10 cellular contexts compared by ENCODE assay signal in the genomic region with DNA sequence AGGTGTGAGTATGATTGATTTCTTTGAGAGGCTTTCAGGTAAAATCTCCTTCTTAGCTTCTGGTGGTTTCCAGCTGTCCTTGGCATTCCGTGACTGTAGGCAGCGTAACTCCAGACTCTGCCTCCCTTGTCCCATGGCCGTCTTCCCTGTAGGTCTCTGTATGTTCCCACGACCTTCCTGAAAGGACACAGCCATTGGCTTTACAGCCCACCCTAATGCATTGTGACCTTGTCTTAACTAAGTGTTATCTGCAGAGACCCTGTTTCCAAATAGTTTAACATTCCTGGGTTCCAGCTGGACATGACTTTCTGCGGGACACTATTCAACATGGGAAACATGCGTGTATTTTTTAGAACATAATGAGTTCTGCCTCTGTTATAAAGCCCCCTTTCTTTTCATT. TPM values are rescaled to one million over a fixed set of nuclear protein-coding genes. Genes with fewer than 3 reads are reported as not detected.
DNase-seq lines count a peak whose midpoint lies in the region; ATAC-seq, FAIRE-seq and TF ChIP-seq lines count a peak whose summit lies in the region.
"Not testable (repeated sequence)": the region's sequence is repeated elsewhere in the genome, so short reads cannot be mapped to it uniquely, and the experiment has no call there.
"Had no signal": no experiment of that assay in that cellular context is flagged by ENCODE, and none has a peak within 500 bp of the region (broad histone marks: within the 10 kb centered on the region; RNA-seq: fewer than 3 reads in every experiment).

No MANE protein-coding gene starts in this region.

- peak; percentile 9 for FAIRE-seq in GM12891 (lab: Jason Lieb, UNC)

- not testable (repeated sequence) for H3K4me1 Mint-ChIP-seq in T-helper 17 cell; activated naive CD8-positive, alpha-beta T cell treated with anti-CD3 and anti-CD28 coated beads, Interleukin-2, amount 10 ng/mL, durations not matched to agents 7 days and 5 days; glutamatergic neuron (ENCODE audit: low read depth, unreplicated experiment)
- H3K4me1 Mint-ChIP-seq in activated T-cell treated with anti-CD3 and anti-CD28 coated beads, Interleukin-2, amount 50 U/mL, for 72 hours (ENCODE audit: low read depth): peaks cover 12% of the 10 kb centered on the region
- peaks cover 5 to 16% (median 10%) of the 10 kb centered on the region in 7 donors for H3K4me1 Mint-ChIP-seq in naive thymus-derived CD4-positive, alpha-beta T cell

- not testable (repeated sequence) for H3K4me1 ChIP-seq in naive thymus-derived CD4-positive, alpha-beta T cell (ENCODE audit: control insufficient read depth in 2 of 2, insufficient read depth in 2 of 2, low read length in 2 of 2)

- not testable (repeated sequence) for DNase-seq in GM12891 (ENCODE audit: insufficient read length, low spot score); T-helper 17 cell; activated T-cell treated with anti-CD3 and anti-CD28 coated beads, Interleukin-2, amount 50 U/mL, for 72 hours; activated naive CD8-positive, alpha-beta T cell treated with anti-CD3 and anti-CD28 coated beads, Interleukin-2, amount 10 ng/mL, durations not matched to agents 7 days and 5 days; glutamatergic neuron; naive thymus-derived CD4-positive, alpha-beta T cell
- peak; percentile 1 for DNase-seq in retina

- intact Hi-C loops in naive thymus-derived CD4-positive, alpha-beta T cell (cut with micrococcal nuclease): not testable (repeated sequence)

- H3K27ac ChIP-seq in naive thymus-derived CD4-positive, alpha-beta T cell (ENCODE audit: low read depth, low read length): not testable (repeated sequence)

- not testable (repeated sequence) for H3K9me3 Mint-ChIP-seq in activated T-cell treated with anti-CD3 and anti-CD28 coated beads, Interleukin-2, amount 50 U/mL, for 72 hours; activated naive CD8-positive, alpha-beta T cell treated with anti-CD3 and anti-CD28 coated beads, Interleukin-2, amount 10 ng/mL, durations not matched to agents 7 days and 5 days; glutamatergic neuron (ENCODE audit: unreplicated experiment); naive thymus-derived CD4-positive, alpha-beta T cell

- not testable (repeated sequence) for H3K4me3 Mint-ChIP-seq in T-helper 17 cell
- peak overlapping the region; percentile 58 to 79 for H3K4me3 Mint-ChIP-seq in activated T-cell treated with anti-CD3 and anti-CD28 coated beads, Interleukin-2, amount 50 U/mL, for 72 hours
- peak overlapping the region; percentile 92 for H3K4me3 Mint-ChIP-seq in activated naive CD8-positive, alpha-beta T cell treated with anti-CD3 and anti-CD28 coated beads, Interleukin-2, amount 10 ng/mL, durations not matched to agents 7 days and 5 days
- H3K4me3 Mint-ChIP-seq in glutamatergic neuron (ENCODE audit: unreplicated experiment): peak overlapping the region; percentile 44
- peak overlapping the region in 9 of 10 donors; percentile 37 to 88 (median 68) for H3K4me3 Mint-ChIP-seq in naive thymus-derived CD4-positive, alpha-beta T cell

- H3K36me3 Mint-ChIP-seq in T-helper 17 cell (ENCODE audit: low read depth); activated T-cell treated with anti-CD3 and anti-CD28 coated beads, Interleukin-2, amount 50 U/mL, for 72 hours (ENCODE audit: insufficient read depth in 2 of 2); activated naive CD8-positive, alpha-beta T cell treated with anti-CD3 and anti-CD28 coated beads, Interleukin-2, amount 10 ng/mL, durations not matched to agents 7 days and 5 days; glutamatergic neuron (ENCODE audit: unreplicated experiment); naive thymus-derived CD4-positive, alpha-beta T cell: not testable (repeated sequence)

- not testable (repeated sequence) for TF ChIP-seq CTCF in glutamatergic neuron (IDR thresholded peaks at IDR 0.05; ENCODE audit: partially characterized antibody, unreplicated experiment)

- H3K4me3 ChIP-seq in naive thymus-derived CD4-positive, alpha-beta T cell (ENCODE audit: low read length): not testable (repeated sequence)

- H3K27me3 Mint-ChIP-seq in T-helper 17 cell; activated T-cell treated with anti-CD3 and anti-CD28 coated beads, Interleukin-2, amount 50 U/mL, for 72 hours (ENCODE audit: low read depth); activated naive CD8-positive, alpha-beta T cell treated with anti-CD3 and anti-CD28 coated beads, Interleukin-2, amount 10 ng/mL, durations not matched to agents 7 days and 5 days; glutamatergic neuron (ENCODE audit: unreplicated experiment); naive thymus-derived CD4-positive, alpha-beta T cell: not testable (repeated sequence)

- ATAC-seq in T-helper 17 cell; activated T-cell treated with anti-CD3 and anti-CD28 coated beads, Interleukin-2, amount 50 U/mL, for 72 hours (replicated peaks in 1 of 2); activated naive CD8-positive, alpha-beta T cell treated with anti-CD3 and anti-CD28 coated beads, Interleukin-2, amount 10 ng/mL, durations not matched to agents 7 days and 5 days (ENCODE audit: low read depth); naive thymus-derived CD4-positive, alpha-beta T cell: not testable (repeated sequence)

- not testable (repeated sequence) for H3K9me3 ChIP-seq in T-helper 17 cell (ENCODE audit: control insufficient read depth, low read length, poor library complexity, severe bottlenecking); naive thymus-derived CD4-positive, alpha-beta T cell (ENCODE audit: control insufficient read depth in 2 of 3, low read length in 3 of 3)

- H3K27me3 ChIP-seq in naive thymus-derived CD4-positive, alpha-beta T cell (ENCODE audit: control insufficient read depth in 2 of 2, insufficient read depth in 2 of 2, low read length in 2 of 2): not testable (repeated sequence)

- POLR2A ChIA-PET in activated naive CD8-positive, alpha-beta T cell treated with anti-CD3 and anti-CD28 coated beads, Interleukin-2, amount 10 ng/mL, durations not matched to agents 7 days and 5 days (lab: Charles Lee); naive thymus-derived CD4-positive, alpha-beta T cell (lab: Charles Lee): not testable (repeated sequence)

- not testable (repeated sequence) for H3K36me3 ChIP-seq in naive thymus-derived CD4-positive, alpha-beta T cell (ENCODE audit: control insufficient read depth in 2 of 3, insufficient read depth in 3 of 3, low read length in 3 of 3)

- not testable (repeated sequence) for TF ChIP-seq POLR2A in GM12891 (IDR thresholded peaks at IDR 0.05; ENCODE audit: low read depth, low read length)

- peak overlapping the region; percentile 21 for H3K27ac Mint-ChIP-seq in T-helper 17 cell
- H3K27ac Mint-ChIP-seq in activated T-cell treated with anti-CD3 and anti-CD28 coated beads, Interleukin-2, amount 50 U/mL, for 72 hours: peak overlapping the region; percentile 14
- H3K27ac Mint-ChIP-seq in activated naive CD8-positive, alpha-beta T cell treated with anti-CD3 and anti-CD28 coated beads, Interleukin-2, amount 10 ng/mL, durations not matched to agents 7 days and 5 days: peak overlapping the region; percentile 39
- H3K27ac Mint-ChIP-seq in glutamatergic neuron (ENCODE audit: unreplicated experiment): not testable (repeated sequence)
- peak overlapping the region in 2 of 9 donors; percentile 61 to 90 for H3K27ac Mint-ChIP-seq in naive thymus-derived CD4-positive, alpha-beta T cell

- CTCF ChIA-PET in naive thymus-derived CD4-positive, alpha-beta T cell (lab: Charles Lee): not testable (repeated sequence)

RNA-seq across cellular contexts. Expression of a gene that starts 49.4 kb away (rescaled TPM):
- not detected for polyA plus RNA-seq in GM12891 (2012; ENCODE audit: low read depth, missing spikeins)
- total RNA-seq in T-helper 17 cell (not detected), glutamatergic neuron (ENCODE audit: unreplicated experiment) (not detected)
- not detected for total RNA-seq in activated T-cell treated with anti-CD3 and anti-CD28 coated beads, Interleukin-2, amount 50 U/mL, for 72 hours
- total RNA-seq in activated naive CD8-positive, alpha-beta T cell treated with anti-CD3 and anti-CD28 coated beads, Interleukin-2, amount 10 ng/mL, durations not matched to agents 7 days and 5 days: not detected
- not detected for total RNA-seq in naive thymus-derived CD4-positive, alpha-beta T cell
- not detected for polyA plus RNA-seq in naive thymus-derived CD4-positive, alpha-beta T cell
- total RNA-seq: A673, H4, Peyer's patch had no signal
